ENCODE assay signal across 8 cellular contexts in the genomic region with DNA sequence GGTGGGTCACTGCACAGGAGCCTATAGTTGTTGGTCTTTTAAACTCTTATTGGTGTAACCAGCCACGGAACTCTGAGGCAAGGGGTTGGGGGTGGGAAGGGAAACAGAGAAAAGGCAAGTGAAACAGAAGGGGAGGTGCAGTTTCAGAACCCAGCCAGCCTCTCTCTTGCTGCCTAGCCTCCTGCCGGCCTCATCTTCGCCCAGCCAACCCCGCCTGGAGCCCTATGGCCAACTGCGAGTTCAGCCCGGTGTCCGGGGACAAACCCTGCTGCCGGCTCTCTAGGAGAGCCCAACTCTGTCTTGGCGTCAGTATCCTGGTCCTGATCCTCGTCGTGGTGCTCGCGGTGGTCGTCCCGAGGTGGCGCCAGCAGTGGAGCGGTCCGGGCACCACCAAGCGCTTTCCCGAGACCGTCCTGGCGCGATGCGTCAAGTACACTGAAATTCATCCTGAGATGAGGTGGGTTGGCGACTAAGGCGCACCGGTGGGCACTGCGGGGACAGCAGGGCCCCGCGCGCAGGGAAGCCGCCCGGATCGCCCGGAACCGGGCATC. TPM values are rescaled to one million over a fixed set of nuclear protein-coding genes. Genes with fewer than 3 reads are reported as not detected.
DNase-seq lines count a peak whose midpoint lies in the region; ATAC-seq and TF ChIP-seq lines count a peak whose summit lies in the region.

A gene (plus strand): TSS at position 138 of the 551 bp plus-strand sequence. CDS start 87 bp downstream, at position 225.

- H3K4ac ChIP-seq in neuronal stem cell (ENCODE audit: low read length) = no peak within 1 kb of the TSS

- H3K14ac ChIP-seq in neuronal stem cell (ENCODE audit: low read length) = peak within 1 kb of the TSS; percentile 95

- H4K8ac ChIP-seq in neuronal stem cell (ENCODE audit: low read depth, low read length) = no peak within 1 kb of the TSS

- H2AK5ac ChIP-seq in neuronal stem cell (ENCODE audit: low read depth, low read length) = no peak within 1 kb of the TSS

- no peak within 1 kb of the TSS for H3K27ac ChIP-seq in CD8-positive, alpha-beta memory T cell (ENCODE audit: low read depth, low read length)
- H3K27ac ChIP-seq in neuronal stem cell (replicated peaks; ENCODE audit: low read length) (no peak within 1 kb of the TSS), RWPE1 (no peak within 1 kb of the TSS)

- H3K27ac Mint-ChIP-seq in CD8-positive, alpha-beta memory T cell = peak within 1 kb of the TSS in 6 of 8 donors; percentile 36 to 84 (median 63)

- peak within 1 kb of the TSS; percentile 77 for H3K18ac ChIP-seq in neuronal stem cell (ENCODE audit: low read length)

- DNase-seq in CD8-positive, alpha-beta memory T cell = no peak
- DNase-seq in activated CD4-positive, alpha-beta T cell treated with anti-CD3 and anti-CD28 coated beads, Interleukin-2, amount 50 U/mL, for 48 hours = peak; percentile 50 to 63
- DNase-seq in fibroblast of the aortic adventitia (ENCODE audit: low read depth) (no peak), neuronal stem cell (ENCODE audit: low spot score) (peak; percentile 11), RWPE1 (ENCODE audit: low spot score) (no peak), DMS153 treated with DMSO at 0.1 percent for 48 hours (lab: John Stamatoyannopoulos, UW; ENCODE audit: unreplicated experiment) (no peak)

- no peak within 1 kb of the TSS for H3K23ac ChIP-seq in neuronal stem cell (ENCODE audit: low read depth, low read length, poor library complexity)

- no peak within 1 kb of the TSS for H4K91ac ChIP-seq in neuronal stem cell (ENCODE audit: low read depth, low read length, poor library complexity)

- no peak within 1 kb of the TSS for H2BK12ac ChIP-seq in neuronal stem cell (ENCODE audit: low read length)

- no peak within 1 kb of the TSS for H2BK5ac ChIP-seq in neuronal stem cell (ENCODE audit: low read length)

- H3K4me2 ChIP-seq in neuronal stem cell (ENCODE audit: insufficient read depth, low read length, poor library complexity, severe bottlenecking) = peak within 1 kb of the TSS; percentile 99

- H3K4me3 ChIP-seq in CD8-positive, alpha-beta memory T cell (ENCODE audit: low read length) = peak within 1 kb of the TSS; percentile 58
- H3K4me3 ChIP-seq in fibroblast of the aortic adventitia (ENCODE audit: low read depth, low read length) = peak within 1 kb of the TSS; percentile 58
- H3K4me3 ChIP-seq in neuronal stem cell (ENCODE audit: low read length in 2 of 2) = peak within 1 kb of the TSS; percentile 37 to 77

- POLR2A ChIA-PET in CD8-positive, alpha-beta memory T cell (lab: Charles Lee) = no interaction called here
- POLR2A ChIA-PET in RWPE1 (lab: Yijun Ruan, JAX; ENCODE audit: low non-redundant PET) = no interaction called here

- H3K9me3 Mint-ChIP-seq in CD8-positive, alpha-beta memory T cell = no peaks in the 10 kb centered on the region

- CTCF ChIA-PET in CD8-positive, alpha-beta memory T cell (lab: Charles Lee) = interaction anchor here (1.7 to 2.0 kb wide), 2 partner anchors 22 to 28 kb away, joined by 5 to 6 read pairs; no protein-coding TSS in a partner anchor
- CTCF ChIA-PET in RWPE1 (lab: Yijun Ruan, JAX) = no interaction called here

- H3K36me3 ChIP-seq in CD8-positive, alpha-beta memory T cell (ENCODE audit: insufficient read depth, low read length) = no peaks in the 10 kb centered on the region
- no peaks in the 10 kb centered on the region for H3K36me3 ChIP-seq in neuronal stem cell (replicated peaks in 1 of 2; ENCODE audit: control insufficient read depth in 2 of 2, insufficient read depth in 2 of 2, low read length in 2 of 2)

- H3K36me3 Mint-ChIP-seq in CD8-positive, alpha-beta memory T cell = no peaks in the 10 kb centered on the region

- H3K27me3 ChIP-seq in CD8-positive, alpha-beta memory T cell (ENCODE audit: insufficient read depth, low read length, poor library complexity, severe bottlenecking) = no peaks in the 10 kb centered on the region
- H3K27me3 ChIP-seq in neuronal stem cell (ENCODE audit: control insufficient read depth in 3 of 3, insufficient read depth in 3 of 3, low read depth in 1 of 3, low read length in 3 of 3) = peaks cover 4 to 82% (median 19%) of the 10 kb centered on the region in 3 experiments

- H2BK15ac ChIP-seq in neuronal stem cell (ENCODE audit: low read length) = peak within 1 kb of the TSS; percentile 63

- H3K4me1 Mint-ChIP-seq in CD8-positive, alpha-beta memory T cell = peaks cover 34 to 57% (median 44%) of the 10 kb centered on the region in 3 donors

- peaks cover 1% of the 10 kb centered on the region for H3K79me1 ChIP-seq in neuronal stem cell (ENCODE audit: low read depth, low read length)

- WGBS in neuronal stem cell (ENCODE audit: extremely low coverage in 2 of 2, insufficient read length in 2 of 2, insufficient replicate concordance in 1 of 2), 2 donors = no CpG with 5 or more reads among the region's 36 CpGs

- ATAC-seq in GM19452 (IDR thresholded peaks at IDR 0.05; ENCODE audit: unreplicated experiment) (peak; percentile 70), HG03521 (IDR thresholded peaks at IDR 0.05; ENCODE audit: unreplicated experiment) (peak; percentile 71)

- no peak within 1 kb of the TSS for H2BK120ac ChIP-seq in neuronal stem cell (ENCODE audit: low read depth, low read length)

- H2AFZ ChIP-seq in neuronal stem cell (ENCODE audit: low read length) = peak within 1 kb of the TSS; percentile 87

- H3K9me3 ChIP-seq in CD8-positive, alpha-beta memory T cell (ENCODE audit: low read length) = no peaks in the 10 kb centered on the region
- no peaks in the 10 kb centered on the region for H3K9me3 ChIP-seq in neuronal stem cell (replicated peaks in 1 of 2; ENCODE audit: control insufficient read depth in 2 of 2, insufficient read depth in 1 of 2, low read depth in 1 of 2, low read length in 2 of 2)

- H3K27me3 Mint-ChIP-seq in CD8-positive, alpha-beta memory T cell = peaks cover under 1 to 12% of the 10 kb centered on the region in 2 donors

- TF ChIP-seq CTCF in fibroblast of the aortic adventitia (IDR thresholded peaks at IDR 0.05; ENCODE audit: insufficient read depth, low read length) (no peak), RWPE1 (conservative IDR thresholded peaks at IDR 0.05; ENCODE audit: low read depth) (no peak)

- peaks cover 38% of the 10 kb centered on the region for H3K4me1 ChIP-seq in CD8-positive, alpha-beta memory T cell (ENCODE audit: insufficient read depth, low read length)
- peaks cover 0 to 8% of the 10 kb centered on the region in 2 donors for H3K4me1 ChIP-seq in neuronal stem cell (ENCODE audit: control insufficient read depth in 2 of 2, insufficient read depth in 1 of 2, low read depth in 1 of 2, low read length in 2 of 2)

- peak within 1 kb of the TSS; percentile 75 to 92 (median 84) for H3K4me3 Mint-ChIP-seq in CD8-positive, alpha-beta memory T cell

- H3K9ac ChIP-seq in neuronal stem cell (ENCODE audit: low read depth, low read length, poor library complexity) = peak within 1 kb of the TSS; percentile 86

RNA-seq across cellular contexts. Expression of the gene that starts here (rescaled TPM):
- total RNA-seq in CD8-positive, alpha-beta memory T cell = 10 to 100 TPM in 1 of 2 experiments, 1 to 10 TPM in 1; 9.0 to 11.7 TPM
- 2.1 TPM for polyA plus RNA-seq in CD8-positive, alpha-beta memory T cell
- 0.33 TPM in 1 of 2 replicates, not detected in the other for total RNA-seq in fibroblast of the aortic adventitia (ENCODE audit: low replicate concordance)
- 0.11 TPM for polyA plus RNA-seq in neuronal stem cell (2013, experiment 1 of 2)
- polyA plus RNA-seq in neuronal stem cell (2013, experiment 2 of 2) = 0.15 TPM

Comparison
In these comparisons a context has a peak if more than half of its experiments do, and no peak if none do; other contexts are left out.
1. DNase-seq: peak in activated CD4-positive, alpha-beta T cell treated with anti-CD3 and anti-CD28 coated beads, Interleukin-2, amount 50 U/mL, for 48 hours (2 of 2) and neuronal stem cell (single experiment); none in CD8-positive, alpha-beta memory T cell (0 of 5), fibroblast of the aortic adventitia (single experiment), RWPE1 (single experiment) and DMS153 treated with DMSO at 0.1 percent for 48 hours (single experiment).
2. Peak in every context shown above with its lines, with median percentiles within 50 percentile points of each other: H3K4me3 ChIP-seq.